Comparison of ENCODE assay signal across 2 cellular contexts in the genomic region with DNA sequence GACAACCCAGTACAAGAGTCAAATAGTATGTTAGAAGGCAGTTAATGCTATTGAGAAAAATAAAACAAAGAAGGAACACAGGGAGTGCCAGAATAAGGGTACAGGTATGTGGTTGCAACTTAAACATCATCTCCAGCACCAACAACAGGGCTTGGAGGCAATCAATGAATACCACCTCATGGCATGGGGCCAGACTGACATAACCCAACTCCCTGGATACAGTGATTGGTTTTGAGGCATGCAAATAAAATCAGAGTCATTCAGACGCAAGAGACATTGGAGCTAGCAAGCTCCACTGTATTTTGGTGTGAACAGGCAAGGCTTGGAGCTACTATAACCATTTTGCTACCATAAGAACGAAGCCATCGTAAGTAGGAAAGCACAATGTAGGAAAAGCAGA.
TF ChIP-seq lines count a peak whose summit lies in the region.

No MANE protein-coding gene starts in this region.

TF ChIP-seq in GM23338, 12 proteins besides CTCF, POLR2A, EP300 and RAD21 (continues in another document):
- TF ChIP-seq, protein P1, sequence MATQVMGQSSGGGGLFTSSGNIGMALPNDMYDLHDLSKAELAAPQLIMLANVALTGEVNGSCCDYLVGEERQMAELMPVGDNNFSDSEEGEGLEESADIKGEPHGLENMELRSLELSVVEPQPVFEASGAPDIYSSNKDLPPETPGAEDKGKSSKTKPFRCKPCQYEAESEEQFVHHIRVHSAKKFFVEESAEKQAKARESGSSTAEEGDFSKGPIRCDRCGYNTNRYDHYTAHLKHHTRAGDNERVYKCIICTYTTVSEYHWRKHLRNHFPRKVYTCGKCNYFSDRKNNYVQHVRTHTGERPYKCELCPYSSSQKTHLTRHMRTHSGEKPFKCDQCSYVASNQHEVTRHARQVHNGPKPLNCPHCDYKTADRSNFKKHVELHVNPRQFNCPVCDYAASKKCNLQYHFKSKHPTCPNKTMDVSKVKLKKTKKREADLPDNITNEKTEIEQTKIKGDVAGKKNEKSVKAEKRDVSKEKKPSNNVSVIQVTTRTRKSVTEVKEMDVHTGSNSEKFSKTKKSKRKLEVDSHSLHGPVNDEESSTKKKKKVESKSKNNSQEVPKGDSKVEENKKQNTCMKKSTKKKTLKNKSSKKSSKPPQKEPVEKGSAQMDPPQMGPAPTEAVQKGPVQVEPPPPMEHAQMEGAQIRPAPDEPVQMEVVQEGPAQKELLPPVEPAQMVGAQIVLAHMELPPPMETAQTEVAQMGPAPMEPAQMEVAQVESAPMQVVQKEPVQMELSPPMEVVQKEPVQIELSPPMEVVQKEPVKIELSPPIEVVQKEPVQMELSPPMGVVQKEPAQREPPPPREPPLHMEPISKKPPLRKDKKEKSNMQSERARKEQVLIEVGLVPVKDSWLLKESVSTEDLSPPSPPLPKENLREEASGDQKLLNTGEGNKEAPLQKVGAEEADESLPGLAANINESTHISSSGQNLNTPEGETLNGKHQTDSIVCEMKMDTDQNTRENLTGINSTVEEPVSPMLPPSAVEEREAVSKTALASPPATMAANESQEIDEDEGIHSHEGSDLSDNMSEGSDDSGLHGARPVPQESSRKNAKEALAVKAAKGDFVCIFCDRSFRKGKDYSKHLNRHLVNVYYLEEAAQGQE (IDR thresholded peaks at IDR 0.05; ENCODE audit: unreplicated experiment): no peak
- TF ChIP-seq ZNF114 (CRISPR knock-in tag; IDR thresholded peaks at IDR 0.05) (no peak), JUNB (IDR thresholded peaks at IDR 0.05; ENCODE audit: unreplicated experiment) (no peak), CREB1 (CRISPR knock-in tag; IDR thresholded peaks at IDR 0.05; ENCODE audit: low read depth) (no peak), EZH2phosphoT487 (IDR thresholded peaks at IDR 0.05; ENCODE audit: unreplicated experiment) (no peak), ZNF462 (CRISPR knock-in tag; IDR thresholded peaks at IDR 0.05) (no peak), EZH2 (IDR thresholded peaks at IDR 0.05; ENCODE audit: low read depth, unreplicated experiment) (no peak), STAT1 (IDR thresholded peaks at IDR 0.05; ENCODE audit: unreplicated experiment) (no peak), ZNF331 (CRISPR knock-in tag; IDR thresholded peaks at IDR 0.05; ENCODE audit: low read depth) (no peak), POLR2AphosphoS5 (IDR thresholded peaks at IDR 0.05; ENCODE audit: low read depth) (no peak)

TF ChIP-seq in H1, 55 proteins besides CTCF, POLR2A, EP300 and RAD21:
- TF ChIP-seq TAF7 (optimal IDR thresholded peaks at IDR 0.05; ENCODE audit: borderline replicate concordance, low read depth, low read length) (no peak), MAFK (IDR thresholded peaks at IDR 0.05; ENCODE audit: low read depth, low read length) (no peak), GABPA (IDR thresholded peaks at IDR 0.05; ENCODE audit: borderline replicate concordance, insufficient read depth, low read length) (no peak), HDAC2 (IDR thresholded peaks at IDR 0.05; ENCODE audit: borderline replicate concordance in 1 of 2, low read depth in 2 of 2, low read length in 2 of 2) (no peak), JUND (IDR thresholded peaks at IDR 0.05; ENCODE audit: low read length) (no peak), NANOG (IDR thresholded peaks at IDR 0.05; ENCODE audit: insufficient read depth, low read depth, low read length, poor library complexity, severe bottlenecking) (no peak), POLR2AphosphoS5 (IDR thresholded peaks at IDR 0.05; ENCODE audit: low read depth, low read length) (no peak), POU5F1 (IDR thresholded peaks at IDR 0.05; ENCODE audit: low read depth, low read length) (no peak), NRF1 (IDR thresholded peaks at IDR 0.05; ENCODE audit: low read depth, low read length) (no peak), GTF2F1 (IDR thresholded peaks at IDR 0.05; ENCODE audit: borderline replicate concordance, low read depth, low read length) (no peak), CEBPB (IDR thresholded peaks at IDR 0.05; ENCODE audit: low read depth, low read length) (no peak), RXRA (IDR thresholded peaks at IDR 0.05; ENCODE audit: insufficient read depth, low read depth, low read length) (no peak), SP1 (IDR thresholded peaks at IDR 0.05; ENCODE audit: low read depth, low read length) (no peak), CHD7 (IDR thresholded peaks at IDR 0.05; ENCODE audit: insufficient replicate concordance, low read length) (no peak), RBBP5 (IDR thresholded peaks at IDR 0.05; ENCODE audit: borderline replicate concordance, low read depth, low read length) (no peak), ASH2L (IDR thresholded peaks at IDR 0.05; ENCODE audit: low read length) (no peak)
